Comparison of ENCODE assay signal across 8 cellular contexts in the genomic region with DNA sequence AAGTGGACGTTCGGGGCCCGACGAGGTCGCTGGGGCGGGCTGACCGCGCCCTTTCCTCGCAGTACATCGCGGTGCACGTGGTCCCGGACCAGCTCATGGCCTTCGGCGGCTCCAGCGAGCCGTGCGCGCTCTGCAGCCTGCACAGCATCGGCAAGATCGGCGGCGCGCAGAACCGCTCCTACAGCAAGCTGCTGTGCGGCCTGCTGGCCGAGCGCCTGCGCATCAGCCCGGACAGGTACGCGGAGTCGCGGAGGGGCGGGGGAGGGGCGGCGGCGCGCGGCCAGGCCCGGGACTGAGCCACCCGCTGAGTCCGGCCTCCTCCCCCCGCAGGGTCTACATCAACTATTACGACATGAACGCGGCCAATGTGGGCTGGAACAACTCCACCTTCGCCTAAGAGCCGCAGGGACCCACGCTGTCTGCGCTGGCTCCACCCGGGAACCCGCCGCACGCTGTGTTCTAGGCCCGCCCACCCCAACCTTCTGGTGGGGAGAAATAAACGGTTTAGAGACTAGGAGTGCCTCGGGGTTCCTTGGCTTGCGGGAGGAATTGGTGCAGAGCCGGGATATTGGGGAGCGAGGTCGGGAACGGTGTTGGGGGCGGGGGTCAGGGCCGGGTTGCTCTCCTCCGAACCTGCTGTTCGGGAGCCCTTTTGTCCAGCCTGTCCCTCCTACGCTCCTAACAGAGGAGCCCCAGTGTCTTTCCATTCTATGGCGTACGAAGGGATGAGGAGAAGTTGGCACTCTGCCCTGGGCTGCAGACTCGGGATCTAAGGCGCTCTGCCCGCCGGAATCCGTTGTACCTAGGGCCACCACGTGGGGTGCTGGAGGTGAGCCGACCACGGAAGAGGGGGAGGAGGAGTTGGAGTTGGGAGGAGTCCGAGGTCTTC. TPM values are rescaled to one million over a fixed set of nuclear protein-coding genes. Genes with fewer than 3 reads are reported as not detected.
DNase-seq lines count a peak whose midpoint lies in the region; ATAC-seq and TF ChIP-seq lines count a peak whose summit lies in the region.

No MANE protein-coding gene starts in this region.

- H3K27ac ChIP-seq in adrenal gland (peak overlapping the region; percentile 91 to 100 (median 97)), left ventricle myocardium inferior (replicated peaks) (peak overlapping the region; percentile 93), psoas muscle (peak overlapping the region; percentile 90), urinary bladder (ENCODE audit: low read depth) (peak overlapping the region; percentile 99)

- peak in 1 of 2 donors; percentile 33 for TF ChIP-seq POLR2A in adrenal gland (IDR thresholded peaks at IDR 0.05)

- TF ChIP-seq CTCF in adrenal gland (IDR thresholded peaks at IDR 0.05) = peak in 4 of 6 experiments; percentile 17 to 40 (median 28)
- peak; percentile 16 for TF ChIP-seq CTCF in left ventricle myocardium inferior (IDR thresholded peaks at IDR 0.05; ENCODE audit: borderline replicate concordance)
- peak; percentile 7 for TF ChIP-seq CTCF in psoas muscle (IDR thresholded peaks at IDR 0.05)

- H3K4me1 ChIP-seq in adrenal gland (replicated peaks in 1 of 2) (peaks cover 0 to 24% of the 10 kb centered on the region in 2 donors), left ventricle myocardium inferior (peaks cover 40% of the 10 kb centered on the region), psoas muscle (peaks cover 9% of the 10 kb centered on the region), urinary bladder (ENCODE audit: insufficient read depth) (no peaks in the 10 kb centered on the region)

- H3K9me3 ChIP-seq in adrenal gland (replicated peaks in 1 of 3) (no peaks in the 10 kb centered on the region), left ventricle myocardium inferior (replicated peaks) (no peaks in the 10 kb centered on the region), psoas muscle (no peaks in the 10 kb centered on the region)

- intact Hi-C loops in adrenal gland (cut with DNase I) = no loop called here
- intact Hi-C loops in left ventricle myocardium inferior (cut with micrococcal nuclease) = no loop called here
- intact Hi-C loops in psoas muscle (cut with DNase I) = no loop called here

- peak; percentile 83 for DNase-seq in DMS53 (lab: John Stamatoyannopoulos, UW)
- peak; percentile 96 for DNase-seq in H7
- peak; percentile 69 for DNase-seq in MV-4-11 (lab: John Stamatoyannopoulos, UW)
- peak; percentile 30 for DNase-seq in T follicular helper cell (ENCODE audit: low read depth)
- peak; percentile 75 to 88 (median 84) for DNase-seq in adrenal gland
- DNase-seq in left ventricle myocardium inferior = peak; percentile 64
- peak; percentile 70 to 80 for DNase-seq in psoas muscle

- peak overlapping the region; percentile 96 for H3K4me3 ChIP-seq in H7 (ENCODE audit: insufficient read depth, low read depth, low read length)
- H3K4me3 ChIP-seq in adrenal gland = peak overlapping the region; percentile 31 to 89 (median 64)
- peak overlapping the region; percentile 80 for H3K4me3 ChIP-seq in left ventricle myocardium inferior
- peak overlapping the region; percentile 82 for H3K4me3 ChIP-seq in psoas muscle
- H3K4me3 ChIP-seq in urinary bladder (ENCODE audit: low read depth, low read length) = peak overlapping the region; percentile 70

- WGBS in adrenal gland, 4 donors = 1 to 2% (median 1%) methylated on average over 31 to 79 of the region's 79 CpGs
- 3 to 6% (median 4%) methylated on average over 60 to 79 of the region's 79 CpGs for WGBS in psoas muscle, 3 donors
- 2% methylated on average over 79 of the region's 79 CpGs for WGBS in urinary bladder

- no peaks in the 10 kb centered on the region; the same call in 1 of the 2 replicates for H3K27me3 ChIP-seq in H7 (ENCODE audit: control insufficient read depth, insufficient read depth, low read length)
- no peaks in the 10 kb centered on the region for H3K27me3 ChIP-seq in adrenal gland
- H3K27me3 ChIP-seq in left ventricle myocardium inferior (ENCODE audit: low read depth) = no peaks in the 10 kb centered on the region
- no peaks in the 10 kb centered on the region for H3K27me3 ChIP-seq in psoas muscle (ENCODE audit: insufficient read depth in 3 of 3, low read length in 2 of 3)

- H3K36me3 ChIP-seq in H7 (replicated peaks; ENCODE audit: control insufficient read depth, insufficient read depth, low read length) (peaks cover 16% of the 10 kb centered on the region), adrenal gland (replicated peaks in 1 of 2) (peaks cover 0 to 18% of the 10 kb centered on the region in 2 donors), left ventricle myocardium inferior (peaks cover 20% of the 10 kb centered on the region), psoas muscle (ENCODE audit: insufficient read depth in 1 of 2, low read depth in 1 of 2) (peaks cover 0 to 15% of the 10 kb centered on the region in 2 donors), urinary bladder (ENCODE audit: insufficient read depth) (peaks cover 3% of the 10 kb centered on the region)

- ATAC-seq in psoas muscle = peak; percentile 34 to 70 (median 59)

RNA-seq across cellular contexts. Expression of a gene that starts 0.8 kb away (rescaled TPM):
- total RNA-seq in H7 (2014; rRNA removed; shearing (Covaris generic)) = 952 and 1,162 TPM in 2 replicates
- total RNA-seq in adrenal gland (1,000 to 10,000 TPM in 1 of 8 donors, 100 to 1,000 TPM in 7; 377 to 1,126 (median 714) TPM), left ventricle myocardium inferior (242 TPM), psoas muscle (100 to 1,000 TPM; 110 to 167 (median 139) TPM), urinary bladder (70.1 TPM)
- polyA plus RNA-seq in adrenal gland (1,000 to 10,000 TPM in 2 of 3 donors, 10 to 100 TPM in 1; 49.4 to 2,556 (median 2,290) TPM), psoas muscle (100 to 1,000 TPM; 125 to 277 (median 131) TPM), urinary bladder (528 TPM)

RNA-seq across cellular contexts. Expression of a gene that starts 37.3 kb away (rescaled TPM):
- total RNA-seq in H7 (2014; rRNA removed; shearing (Covaris generic)) = 10.7 and 17.4 TPM in 2 replicates
- total RNA-seq in adrenal gland (10 to 100 TPM; 12.8 to 30.0 (median 22.6) TPM), left ventricle myocardium inferior (22.0 TPM), psoas muscle (10 to 100 TPM in 1 of 4 donors, 1 to 10 TPM in 3; 4.2 to 11.8 (median 6.3) TPM), urinary bladder (13.0 TPM)
- polyA plus RNA-seq in adrenal gland (10 to 100 TPM; 11.3 to 35.3 (median 18.6) TPM), psoas muscle (10 to 100 TPM in 1 of 3 donors, 1 to 10 TPM in 2; 3.7 to 12.7 (median 4.9) TPM), urinary bladder (12.0 TPM)

RNA-seq across cellular contexts. Expression of a gene that starts 56.1 kb away (rescaled TPM):
- 5.0 and 9.3 TPM in 2 replicates for total RNA-seq in H7 (2014; rRNA removed; shearing (Covaris generic))
- total RNA-seq in adrenal gland (1 to 10 TPM in 5 of 8 donors, under 1 TPM in 2, not detected in 1; 0.36 to 3.7 (median 2.4) TPM), left ventricle myocardium inferior (2.0 TPM), psoas muscle (1 to 10 TPM in 2 of 4 donors, under 1 TPM in 2; 0.54 to 4.4 (median 1.1) TPM), urinary bladder (0.74 TPM)
- polyA plus RNA-seq in adrenal gland (1 to 10 TPM; 2.7 to 4.3 (median 3.8) TPM), psoas muscle (1 to 10 TPM in 1 of 3 donors, under 1 TPM in 2; 0.22 to 1.1 (median 0.92) TPM), urinary bladder (0.98 TPM)

Comparison
In these comparisons a context has a peak if more than half of its experiments do, and no peak if none do; other contexts are left out.
1. Peak in every context shown above with its lines: DNase-seq, ATAC-seq, H3K4me3 ChIP-seq and H3K27ac ChIP-seq.
2. DNase-seq: peak in every context shown above with its lines; median percentile 96 in H7; 84 in adrenal gland; 83 in DMS53; 75 in psoas muscle; 69 in MV-4-11; 64 in left ventricle myocardium inferior; 30 in T follicular helper cell.